Comparison of ENCODE assay signal across 11 cellular contexts in the genomic region with DNA sequence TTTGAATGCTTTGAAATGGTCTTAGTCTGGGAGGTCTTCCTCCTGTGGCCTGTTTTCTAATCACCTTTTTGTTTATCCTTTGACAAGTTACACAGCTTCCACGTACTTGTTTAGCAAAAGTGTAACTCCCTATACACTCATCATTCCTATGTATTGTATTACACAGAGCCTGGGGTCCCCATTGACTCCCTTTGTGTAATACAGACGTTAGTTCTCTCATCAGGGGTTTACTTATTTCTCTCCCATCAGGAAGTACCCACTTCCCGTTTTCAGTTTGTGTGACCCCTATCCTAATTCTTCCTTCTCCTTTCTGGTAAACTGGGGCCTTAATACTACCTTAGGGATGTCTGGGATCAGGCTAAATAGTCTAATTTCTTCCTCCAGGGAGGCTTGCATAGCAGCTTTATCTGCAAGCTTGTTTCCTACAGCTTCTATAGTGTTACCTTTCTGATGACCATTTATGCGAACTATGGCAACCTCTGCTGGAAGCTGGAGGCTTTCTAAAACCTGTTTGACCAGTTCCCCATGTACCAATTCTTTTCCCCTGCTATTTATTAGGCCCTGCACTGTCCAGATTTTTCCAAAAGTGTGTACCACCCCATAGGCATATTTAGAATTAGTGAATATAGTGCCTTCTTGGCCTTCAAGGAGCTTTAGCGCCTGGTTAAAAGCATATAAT. TPM values are rescaled to one million over a fixed set of nuclear protein-coding genes. Genes with fewer than 3 reads are reported as not detected.
DNase-seq lines count a peak whose midpoint lies in the region; ATAC-seq and TF ChIP-seq lines count a peak whose summit lies in the region.
"Had no signal": no experiment of that assay in that cellular context is flagged by ENCODE, and none has a peak within 500 bp of the region (broad histone marks: within the 10 kb centered on the region; RNA-seq: fewer than 3 reads in every experiment).

No MANE protein-coding gene starts in this region.

- DNase-seq in Caco-2 (peak in 1 of 2 experiments; percentile 59), HCT116 (ENCODE audit: low read depth, low spot score) (no peak), SKM-1 treated with dmso at 0.1 percent for 144 hours (lab: John Stamatoyannopoulos, UW; ENCODE audit: unreplicated experiment) (peak; percentile 67), lung (ENCODE audit: low spot score) (no peak), NCI-H524 (lab: John Stamatoyannopoulos, UW) (no peak), cerebellar cortex (ENCODE audit: low spot score) (no peak)
- DNase-seq: activated CD4-positive, alpha-beta T cell treated with anti-CD3 and anti-CD28 coated beads, Interleukin-2, amount 50 U/mL, for 1 hour; C1 segment of cervical spinal cord; cerebellar nuclear complex; nephron progenitor cell had no signal

- H2AFZ ChIP-seq in HCT116 (ENCODE audit: low read depth, low read length, poor library complexity, severe bottlenecking) = no peak overlapping the region

- POLR2A ChIA-PET in Caco-2 (lab: Charles Lee) (no interaction called here), HCT116 (lab: Charles Lee) (interaction anchor here (1.0 kb wide), 1 partner anchor 36 kb away, joined by 3 read pairs; no protein-coding TSS in a partner anchor)

- H3K4me3 Mint-ChIP-seq in Caco-2 (ENCODE audit: unreplicated experiment) = peak overlapping the region; percentile 15
- H3K4me3 Mint-ChIP-seq: nephron progenitor cell had no signal

- H3K79me2 ChIP-seq in HCT116 (ENCODE audit: insufficient read depth, low read length) = peaks cover 92% of the 10 kb centered on the region

- TF ChIP-seq CTCF in Caco-2 (IDR thresholded peaks at IDR 0.05; ENCODE audit: insufficient read depth in 1 of 2, low read depth in 1 of 2, low read length in 1 of 2, severe bottlenecking in 1 of 2, unreplicated experiment in 1 of 2) (peak in 1 of 2 experiments; percentile 11), HCT116 (IDR thresholded peaks at IDR 0.05 in 2 of 3, conservative IDR thresholded peaks at IDR 0.05 in 1 of 3; ENCODE audit: borderline replicate concordance in 1 of 3, insufficient read depth in 1 of 3, low read depth in 2 of 3, low read length in 2 of 3) (no peak), lung (IDR thresholded peaks at IDR 0.05; ENCODE audit: control extremely low read depth, extremely low read depth) (no peak)

- peaks cover 31% of the 10 kb centered on the region for H3K4me1 Mint-ChIP-seq in Caco-2 (ENCODE audit: low read depth, unreplicated experiment)

- no TSS peak for BruUV-seq in Caco-2 (replicated peaks; lab: Mats Ljungman, UMichigan)
- BruUV-seq in HCT116 (replicated peaks; lab: Mats Ljungman, UMichigan) = no TSS peak

- WGBS in lung, 2 donors = 58 to 66% methylated on average over 5 of the region's 5 CpGs

- RAD21 ChIA-PET in HCT116 (lab: Charles Lee; ENCODE audit: low non-redundant PET in 1 of 2, low total read pairs in 2 of 2, uncharacterized antibody in 2 of 2, unreplicated experiment in 2 of 2) = no interaction called here

- CTCF ChIA-PET in Caco-2 (lab: Charles Lee) (interaction anchor here (0.6 to 1.2 kb wide), 3 partner anchors 12 to 433 kb away, joined by 3 to 9 read pairs (median 7); no protein-coding TSS in a partner anchor), HCT116 (lab: Charles Lee) (no interaction called here)

- no peaks in the 10 kb centered on the region for H3K27me3 Mint-ChIP-seq in Caco-2 (ENCODE audit: insufficient read depth, unreplicated experiment)

- H3K9me3 ChIP-seq in Caco-2 (no peaks in the 10 kb centered on the region), HCT116 (ENCODE audit: control insufficient read depth in 1 of 2, insufficient read depth in 1 of 2, low read depth in 1 of 2, low read length in 2 of 2) (no peaks in the 10 kb centered on the region), lung (ENCODE audit: control insufficient read depth in 2 of 2, insufficient read depth in 1 of 2, low read length in 1 of 2) (no peaks in the 10 kb centered on the region)

- TF ChIP-seq POLR2A in HCT116 (IDR thresholded peaks at IDR 0.05; ENCODE audit: borderline replicate concordance, extremely low read depth, insufficient read depth, insufficient read length) = no peak

- TF ChIP-seq RAD21 in HCT116 (IDR thresholded peaks at IDR 0.05; ENCODE audit: low read depth) = no peak; the same call in 1 of the 2 replicates

- H3K27ac Mint-ChIP-seq in Caco-2 (ENCODE audit: unreplicated experiment) = peak overlapping the region; percentile 42
- H3K27ac Mint-ChIP-seq: nephron progenitor cell had no signal

- peak overlapping the region; percentile 33 for H3K4me2 ChIP-seq in HCT116 (ENCODE audit: low read length)

- H3K9me3 Mint-ChIP-seq in Caco-2 (ENCODE audit: unreplicated experiment) = peaks cover 10% of the 10 kb centered on the region

- H3K9ac ChIP-seq in HCT116 (ENCODE audit: low read length) = no peak overlapping the region

- no peaks in the 10 kb centered on the region for H3K27me3 ChIP-seq in Caco-2 (replicated peaks; ENCODE audit: control insufficient read depth, insufficient read depth, low read length)
- no peaks in the 10 kb centered on the region for H3K27me3 ChIP-seq in HCT116 (ENCODE audit: insufficient read depth, low read length)
- H3K27me3 ChIP-seq in lung (ENCODE audit: control insufficient read depth, insufficient read depth) = no peaks in the 10 kb centered on the region

- ATAC-seq in HCT116 (peak; percentile 44; the same call in 1 of the 2 replicates), lung (ENCODE audit: insufficient read depth, low FRiP score) (peak; percentile 34), GM18517 (IDR thresholded peaks at IDR 0.05; ENCODE audit: unreplicated experiment) (no peak)

- H3K36me3 Mint-ChIP-seq in Caco-2 (ENCODE audit: insufficient read depth, unreplicated experiment) = peaks cover 30% of the 10 kb centered on the region

- intact Hi-C loops in Caco-2 (cut with micrococcal nuclease; ENCODE audit: unreplicated experiment) = loop anchor here (2.0 kb wide), 1 partner anchor 18 kb away; no protein-coding TSS in a partner anchor
- intact Hi-C loops in HCT116 (cut with micrococcal nuclease) = no loop called here

- peaks cover 17% of the 10 kb centered on the region for H3K4me1 ChIP-seq in Caco-2
- H3K4me1 ChIP-seq in HCT116 (ENCODE audit: control insufficient read depth in 1 of 2, insufficient read depth in 2 of 2, low read length in 2 of 2) = peaks cover 11 to 17% of the 10 kb centered on the region in 2 experiments
- peaks cover 6 to 13% of the 10 kb centered on the region in 2 donors for H3K4me1 ChIP-seq in lung (ENCODE audit: control insufficient read depth in 2 of 2, insufficient read depth in 2 of 2, low read length in 2 of 2)

- H3K4me3 ChIP-seq in Caco-2 (ENCODE audit: low read depth, low read length) (no peak overlapping the region), HCT116 (replicated peaks in 1 of 2; ENCODE audit: low read depth in 1 of 2, low read length in 2 of 2) (no peak overlapping the region), lung (no peak overlapping the region)

- H3K27ac ChIP-seq in HCT116 (ENCODE audit: low read depth, low read length) = peak overlapping the region; percentile 19; the same call in 1 of the 2 replicates
- no peak overlapping the region for H3K27ac ChIP-seq in lung (ENCODE audit: low read depth in 1 of 2, low read length in 1 of 2)

- H3K9me2 ChIP-seq in HCT116 (ENCODE audit: insufficient read depth) = no peaks in the 10 kb centered on the region

- H3K36me3 ChIP-seq in Caco-2 (ENCODE audit: control insufficient read depth, insufficient read depth, low read length) = no peaks in the 10 kb centered on the region
- no peaks in the 10 kb centered on the region for H3K36me3 ChIP-seq in HCT116 (ENCODE audit: control insufficient read depth in 1 of 2, insufficient read depth in 2 of 2, low read length in 2 of 2)
- peaks cover 0 to 3% of the 10 kb centered on the region in 2 donors for H3K36me3 ChIP-seq in lung (ENCODE audit: control insufficient read depth in 2 of 2, insufficient read depth in 2 of 2, low read length in 2 of 2)

- H4K20me1 ChIP-seq in HCT116 (ENCODE audit: insufficient read depth) = no peaks in the 10 kb centered on the region

TF ChIP-seq in HCT116, 20 proteins besides CTCF, POLR2A, EP300 and RAD21:
- TF ChIP-seq EGR1 (IDR thresholded peaks at IDR 0.05; ENCODE audit: low read depth) (no peak), EZH2 (IDR thresholded peaks at IDR 0.05) (no peak), SP1 (IDR thresholded peaks at IDR 0.05; ENCODE audit: low read depth) (no peak), SIN3A (IDR thresholded peaks at IDR 0.05; ENCODE audit: low read depth) (no peak), ELF1 (IDR thresholded peaks at IDR 0.05; ENCODE audit: borderline replicate concordance, low read depth) (no peak), ZNF274 (IDR thresholded peaks at IDR 0.05; ENCODE audit: low read depth, low read length) (no peak), CEBPB (IDR thresholded peaks at IDR 0.05; ENCODE audit: low read depth) (no peak), POLR2AphosphoS5 (IDR thresholded peaks at IDR 0.05; ENCODE audit: low read depth, low read length) (no peak), SRF (IDR thresholded peaks at IDR 0.05; ENCODE audit: low read depth) (no peak), YY1 (IDR thresholded peaks at IDR 0.05; ENCODE audit: extremely low read depth, insufficient replicate concordance, low read depth, low read length) (no peak)
- TF ChIP-seq, protein P1, sequence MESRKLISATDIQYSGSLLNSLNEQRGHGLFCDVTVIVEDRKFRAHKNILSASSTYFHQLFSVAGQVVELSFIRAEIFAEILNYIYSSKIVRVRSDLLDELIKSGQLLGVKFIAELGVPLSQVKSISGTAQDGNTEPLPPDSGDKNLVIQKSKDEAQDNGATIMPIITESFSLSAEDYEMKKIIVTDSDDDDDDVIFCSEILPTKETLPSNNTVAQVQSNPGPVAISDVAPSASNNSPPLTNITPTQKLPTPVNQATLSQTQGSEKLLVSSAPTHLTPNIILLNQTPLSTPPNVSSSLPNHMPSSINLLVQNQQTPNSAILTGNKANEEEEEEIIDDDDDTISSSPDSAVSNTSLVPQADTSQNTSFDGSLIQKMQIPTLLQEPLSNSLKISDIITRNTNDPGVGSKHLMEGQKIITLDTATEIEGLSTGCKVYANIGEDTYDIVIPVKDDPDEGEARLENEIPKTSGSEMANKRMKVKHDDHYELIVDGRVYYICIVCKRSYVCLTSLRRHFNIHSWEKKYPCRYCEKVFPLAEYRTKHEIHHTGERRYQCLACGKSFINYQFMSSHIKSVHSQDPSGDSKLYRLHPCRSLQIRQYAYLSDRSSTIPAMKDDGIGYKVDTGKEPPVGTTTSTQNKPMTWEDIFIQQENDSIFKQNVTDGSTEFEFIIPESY (IDR thresholded peaks at IDR 0.05; ENCODE audit: extremely low read depth, insufficient replicate concordance, low read length) = no peak

RNA-seq across cellular contexts. Expression of a gene that starts 22.4 kb away (rescaled TPM):
- 56.1 and 65.0 TPM in 2 replicates for total RNA-seq in Caco-2 (2022)
- 38.1 TPM for total RNA-seq in HCT116 (2021; ENCODE audit: unreplicated experiment)
- polyA plus RNA-seq in HCT116 (2012) = 13.4 and 16.3 TPM in 2 replicates
- 100 to 1,000 TPM in 1 of 2 donors, 10 to 100 TPM in 1; 84.2 to 108 TPM for total RNA-seq in lung
- polyA plus RNA-seq in lung = 10 to 100 TPM; 58.9 to 65.4 TPM

RNA-seq across cellular contexts. Expression of a gene that starts 43.1 kb away (rescaled TPM):
- total RNA-seq in Caco-2 (2022) (42.6 and 51.3 TPM in 2 replicates), HCT116 (2021; ENCODE audit: unreplicated experiment) (23.7 TPM), lung (100 to 1,000 TPM in 1 of 2 donors, 10 to 100 TPM in 1; 73.2 to 132 TPM)
- polyA plus RNA-seq in HCT116 (2012) = 8.4 and 8.7 TPM in 2 replicates
- polyA plus RNA-seq in lung = 10 to 100 TPM; 12.8 to 35.4 TPM
